8 cellular contexts compared by ENCODE assay signal in genomic region chr17:77089118-77089477, GRCh38. TPM values are rescaled to one million over a fixed set of nuclear protein-coding genes. Genes with fewer than 3 reads are reported as not detected.
DNase-seq lines count a peak whose midpoint lies in the region; ATAC-seq, FAIRE-seq and TF ChIP-seq lines count a peak whose summit lies in the region.

No MANE protein-coding gene starts in this region.

- DNase-seq in A673 (ENCODE audit: low spot score) (no peak), IMR-90 (no peak), kidney (no peak), NCI-H82 (lab: John Stamatoyannopoulos, UW) (no peak), NCI-H1105 treated with DMSO at 0.1 percent for 48 hours (lab: John Stamatoyannopoulos, UW) (no peak)

- peak overlapping the region; percentile 80 for H4K91ac ChIP-seq in IMR-90 (ENCODE audit: insufficient read depth, low read depth, low read length)

- H2AK9ac ChIP-seq in IMR-90 (replicated peaks; ENCODE audit: low read depth, low read length, poor library complexity): peak overlapping the region; percentile 99

- H3K36me3 ChIP-seq in A673 (ENCODE audit: insufficient read depth, low read length, poor library complexity, severe bottlenecking) (peaks cover 39% of the 10 kb centered on the region), IMR-90 (ENCODE audit: control insufficient read depth, insufficient read depth, low read length) (peaks cover 20% of the 10 kb centered on the region), kidney (ENCODE audit: control insufficient read depth in 1 of 2, insufficient read depth in 2 of 2, low read length in 2 of 2) (peaks cover 17% of the 10 kb centered on the region in 2 donors)

- H3K4me1 ChIP-seq in A673 (ENCODE audit: insufficient read depth, low read length, poor library complexity, severe bottlenecking) (peaks cover 14% of the 10 kb centered on the region), IMR-90 (ENCODE audit: control insufficient read depth, insufficient read depth, low read length) (no peaks in the 10 kb centered on the region), kidney (ENCODE audit: control insufficient read depth in 1 of 2, insufficient read depth in 1 of 2, low read depth in 1 of 2, low read length in 2 of 2) (peaks cover 12 to 21% of the 10 kb centered on the region in 2 donors)

- BruUV-seq in A673 (replicated peaks; lab: Mats Ljungman, UMichigan) (TSS peak; percentile 75), IMR-90 (replicated peaks; lab: Mats Ljungman, UMichigan) (no TSS peak)

- H4K8ac ChIP-seq in IMR-90 (ENCODE audit: low read depth in 2 of 2, low read length in 2 of 2): peak overlapping the region; percentile 81 to 95

- H3K27ac ChIP-seq in A673 (ENCODE audit: low read depth, low read length, poor library complexity, severe bottlenecking): peak overlapping the region; percentile 93
- H3K27ac ChIP-seq in IMR-90 (ENCODE audit: insufficient read depth, low read length): peak overlapping the region; percentile 78
- H3K27ac ChIP-seq in angular gyrus (ENCODE audit: low read depth, low read length): peak overlapping the region; percentile 86
- H3K27ac ChIP-seq in kidney (ENCODE audit: low read depth in 2 of 2, low read length in 2 of 2): peak overlapping the region; percentile 84 to 87
- H3K27ac ChIP-seq in temporal lobe (ENCODE audit: low read depth, low read length): peak overlapping the region; percentile 51

- TF ChIP-seq POLR2A in IMR-90 (IDR thresholded peaks at IDR 0.05; ENCODE audit: low read depth, low read length): no peak

- ATAC-seq in IMR-90 (ENCODE audit: low read depth): no peak; the same call in 1 of the 2 replicates
- no peak for ATAC-seq in HG03159 (IDR thresholded peaks at IDR 0.05; ENCODE audit: unreplicated experiment)

- FAIRE-seq in kidney (lab: Jason Lieb, UNC): no peak

- dilution Hi-C loops in IMR-90 (cut with HindIII; ENCODE audit: low sequenced_read_pairs, unreplicated experiment): no loop called here

- peak overlapping the region; percentile 63; the same call in 1 of the 2 replicates for H2BK120ac ChIP-seq in IMR-90 (ENCODE audit: low read depth, low read length)

- peak overlapping the region; percentile 99 for H3K4me2 ChIP-seq in IMR-90 (ENCODE audit: low read depth, low read length)

- no peak overlapping the region for H3K18ac ChIP-seq in IMR-90 (ENCODE audit: low read depth, low read length)

- H3K9me1 ChIP-seq in IMR-90 (ENCODE audit: insufficient read depth, low read length): peaks cover 3% of the 10 kb centered on the region; the same call in 1 of the 2 replicates

- H2BK5ac ChIP-seq in IMR-90 (ENCODE audit: low read depth, low read length, poor library complexity, severe bottlenecking): peak overlapping the region; percentile 72

- peak overlapping the region; percentile 86 for H3K23ac ChIP-seq in IMR-90 (ENCODE audit: low read depth, low read length)

- H2BK20ac ChIP-seq in IMR-90 (ENCODE audit: low read depth, low read length): no peak overlapping the region

- H3K9me3 ChIP-seq in A673 (ENCODE audit: low read depth, low read length, poor library complexity, severe bottlenecking) (no peaks in the 10 kb centered on the region), IMR-90 (ENCODE audit: control insufficient read depth, insufficient read depth, low read length) (no peaks in the 10 kb centered on the region), kidney (ENCODE audit: control insufficient read depth in 1 of 2, low read length in 2 of 2) (no peaks in the 10 kb centered on the region)

- 0% methylated on average over 2 of the region's 6 CpGs; no CpG with 5 or more reads in 1 of the 2 experiments for WGBS in IMR-90 (ENCODE audit: extremely low coverage in 2 of 2, insufficient read length in 1 of 2), 2 experiments

- peak overlapping the region; percentile 80 for H4K5ac ChIP-seq in IMR-90 (ENCODE audit: low read depth, low read length)

- H3K14ac ChIP-seq in IMR-90 (replicated peaks; ENCODE audit: low read depth, low read length): peak overlapping the region; percentile 90

- intact Hi-C loops in A673 (cut with micrococcal nuclease; ENCODE audit: unreplicated experiment) (loop anchor here (5.0 kb wide), 1 partner anchor 408 kb away; no protein-coding TSS in a partner anchor), IMR-90 (cut with micrococcal nuclease) (loop anchor here (2.0 to 5.0 kb wide), 2 partner anchors 52 to 233 kb away; partner anchors contain the start of gene SEC14L1), kidney (cut with DNase I) (loop anchor here (5.0 kb wide), 1 partner anchor 158 kb away; no protein-coding TSS in a partner anchor)

- no peak for TF ChIP-seq RAD21 in IMR-90 (IDR thresholded peaks at IDR 0.05; ENCODE audit: low read length)

- CTCF ChIA-PET in A673 (lab: Charles Lee) (interaction anchor here (0.7 to 1.3 kb wide), 3 partner anchors 24 to 51 kb away, joined by 3 to 8 read pairs (median 6); partner anchors contain the start of gene SEC14L1), IMR-90 (lab: Yijun Ruan, JAX) (interaction anchor here (0.5 to 1.4 kb wide), 3 partner anchors 28 to 166 kb away, joined by 3 to 4 read pairs (median 3); no protein-coding TSS in a partner anchor)

- peak overlapping the region; percentile 79 for H3K4me3 ChIP-seq in A673 (ENCODE audit: low read depth, low read length, poor library complexity, severe bottlenecking)
- peak overlapping the region; percentile 61 for H3K4me3 ChIP-seq in IMR-90 (ENCODE audit: insufficient read depth, low read depth, low read length)
- H3K4me3 ChIP-seq in kidney (ENCODE audit: low read length in 2 of 2): peak overlapping the region; percentile 80 to 98

- peak overlapping the region; percentile 92 for H2AFZ ChIP-seq in IMR-90 (replicated peaks; ENCODE audit: low read length, poor library complexity)

- POLR2A ChIA-PET in A673 (lab: Charles Lee; ENCODE audit: low non-redundant PET) (interaction anchor here (0.5 to 0.6 kb wide), 2 partner anchors 138 to 199 kb away, joined by 5 to 9 read pairs; no protein-coding TSS in a partner anchor), IMR-90 (lab: Charles Lee; ENCODE audit: unreplicated experiment) (interaction anchor here (0.5 to 1.0 kb wide), 2 partner anchors 10 to 90 kb away, joined by 3 read pairs; no protein-coding TSS in a partner anchor)

- in situ Hi-C loops in IMR-90 (cut with MboI; ENCODE audit: low sequenced_read_pairs): loop anchor here (5.0 kb wide), 1 partner anchor 153 kb away; no protein-coding TSS in a partner anchor

- peaks cover 29 to 43% of the 10 kb centered on the region in 2 experiments for H3K79me1 ChIP-seq in IMR-90 (ENCODE audit: low read depth in 1 of 2, low read length in 2 of 2)

- H3K27me3 ChIP-seq in A673 (replicated peaks; ENCODE audit: insufficient read depth, low read depth, low read length, poor library complexity) (no peaks in the 10 kb centered on the region), IMR-90 (ENCODE audit: control insufficient read depth, insufficient read depth, low read length) (no peaks in the 10 kb centered on the region)

- no peak for TF ChIP-seq CTCF in A673 (conservative IDR thresholded peaks at IDR 0.05; ENCODE audit: low read depth, low read length)
- no peak for TF ChIP-seq CTCF in IMR-90 (conservative IDR thresholded peaks at IDR 0.05; ENCODE audit: low read depth, low read length)
- no peak for TF ChIP-seq CTCF in kidney (IDR thresholded peaks at IDR 0.05; ENCODE audit: borderline replicate concordance, extremely low read depth, insufficient read depth)

- H3K56ac ChIP-seq in IMR-90 (ENCODE audit: extremely low read depth, insufficient read depth, low read length): peak overlapping the region; percentile 81

- H2AK5ac ChIP-seq in IMR-90 (ENCODE audit: low read depth, low read length): peak overlapping the region; percentile 100

- peak overlapping the region; percentile 68 for H3K9ac ChIP-seq in IMR-90 (ENCODE audit: low read depth, low read length)
- H3K9ac ChIP-seq in kidney (ENCODE audit: low read length in 2 of 2): peak overlapping the region; percentile 85 to 97

- H3K4ac ChIP-seq in IMR-90 (ENCODE audit: low read depth, low read length): peak overlapping the region; percentile 92

- 0 out of 3 replicates have a peak overlapping the region, but pooled peaks have one; percentile 1 for H2BK15ac ChIP-seq in IMR-90 (ENCODE audit: low read depth, low read length)

- no peaks in the 10 kb centered on the region for H4K20me1 ChIP-seq in IMR-90 (ENCODE audit: insufficient read depth, low read length)

TF ChIP-seq in IMR-90, 13 proteins besides CTCF, POLR2A, EP300 and RAD21 (continues in another document):
- TF ChIP-seq NFE2L2 (IDR thresholded peaks at IDR 0.05; ENCODE audit: low read depth, low read length) (no peak), FOS (IDR thresholded peaks at IDR 0.05; ENCODE audit: low read depth, low read length) (no peak), ELK1 (IDR thresholded peaks at IDR 0.05; ENCODE audit: borderline replicate concordance, low read depth, low read length) (no peak), CHD1 (IDR thresholded peaks at IDR 0.05; ENCODE audit: low read depth, low read length) (no peak), MAZ (IDR thresholded peaks at IDR 0.05; ENCODE audit: borderline replicate concordance, low read depth, low read length) (no peak), USF2 (IDR thresholded peaks at IDR 0.05; ENCODE audit: low read depth, low read length) (no peak), RFX5 (IDR thresholded peaks at IDR 0.05; ENCODE audit: low read depth, low read length) (no peak), CEBPB (IDR thresholded peaks at IDR 0.05; ENCODE audit: low read depth, low read length) (no peak), BHLHE40 (IDR thresholded peaks at IDR 0.05; ENCODE audit: low read depth, low read length) (no peak)

RNA-seq across cellular contexts. Expression of gene SEC14L1, which starts 51.7 kb away (rescaled TPM):
- total RNA-seq in A673 (2021) (78.6 and 82.8 TPM in 2 replicates), IMR-90 (2012; rRNA removed) (24.9 and 27.8 TPM in 2 replicates), kidney (157 TPM), temporal lobe (80.4 TPM)
- polyA plus RNA-seq in IMR-90 (2012; rRNA removed) (32.5 and 35.8 TPM in 2 replicates), kidney (ENCODE audit: insufficient read depth, low read depth, low replicate concordance) (49.2 TPM)
- polyA plus RNA-seq in IMR-90 (2012; cell fraction: cytosol; rRNA removed): 19.2 and 30.0 TPM in 2 replicates
- 40.3 and 52.3 TPM in 2 replicates for polyA plus RNA-seq in IMR-90 (2012; cell fraction: nucleus; rRNA removed; ENCODE audit: low replicate concordance)
